ENCODE assay signal across 8 cellular contexts in the genomic region with DNA sequence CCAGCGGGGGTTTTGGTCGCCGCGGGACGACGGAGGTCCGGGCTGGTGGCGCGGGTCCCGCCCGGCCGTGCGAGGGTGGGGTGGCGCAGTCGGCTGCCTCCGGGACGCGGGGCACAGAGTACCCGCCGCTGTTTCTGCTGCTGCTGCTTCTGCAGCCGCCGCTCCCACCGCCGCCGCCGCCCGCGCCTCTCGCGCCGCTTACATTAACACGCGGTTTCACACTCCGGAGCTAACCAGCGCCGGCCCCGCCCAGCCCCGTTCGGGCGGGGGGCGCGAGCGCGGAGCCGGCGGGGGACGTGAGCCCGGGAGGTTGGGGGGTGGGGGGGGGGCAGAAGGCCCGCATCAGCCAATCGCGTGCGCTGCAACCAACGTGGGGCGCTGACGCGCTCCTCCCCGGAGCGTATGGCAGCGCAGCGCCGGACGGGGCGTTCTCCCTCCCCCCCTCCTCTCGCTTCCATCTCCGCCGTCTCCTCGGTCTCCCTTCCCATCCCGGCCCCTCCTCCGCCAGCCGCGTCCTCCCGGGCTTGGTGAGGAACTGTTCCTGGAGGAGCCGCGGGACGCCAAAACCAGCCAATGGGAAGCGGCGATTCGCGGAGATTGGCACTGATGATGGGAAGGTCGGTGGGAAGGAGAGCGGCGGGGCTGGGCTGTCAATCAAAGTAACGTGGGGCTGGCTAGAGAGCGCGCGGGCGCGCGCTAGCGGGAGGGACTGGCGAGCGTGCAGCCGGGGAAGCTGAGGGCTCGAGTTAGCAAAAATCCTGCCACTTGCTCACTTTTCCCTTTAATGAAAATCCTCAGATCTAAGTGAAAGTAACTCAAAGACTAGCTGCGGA. TPM values are rescaled to one million over a fixed set of nuclear protein-coding genes. Genes with fewer than 3 reads are reported as not detected.
A peak's percentile ranks its signal among the peaks of the same experiment; 100 is the strongest.
DNase-seq lines count a peak whose midpoint lies in the region; ATAC-seq and TF ChIP-seq lines count a peak whose summit lies in the region.

A gene (minus strand): TSS at position 205 of the 833 bp plus-strand sequence. CDS start 1,307 bp downstream, outside the sequence.

- H4K8ac ChIP-seq in IMR-90 (ENCODE audit: low read depth in 2 of 2, low read length in 2 of 2) = peak within 1 kb of the TSS; percentile 44 to 58; a peak in 2 of 4 replicates

- BruUV-seq in IMR-90 (replicated peaks; lab: Mats Ljungman, UMichigan) = no TSS peak
- BruUV-seq in Panc1 (replicated peaks; lab: Mats Ljungman, UMichigan) = no TSS peak

- peak; percentile 59 for TF ChIP-seq POLR2A in IMR-90 (IDR thresholded peaks at IDR 0.05; ENCODE audit: low read depth, low read length)

- peak within 1 kb of the TSS; percentile 87 for H3K27ac ChIP-seq in IMR-90 (ENCODE audit: insufficient read depth, low read length)
- H3K27ac ChIP-seq in Panc1 (ENCODE audit: low read length) = peak within 1 kb of the TSS; percentile 61; the same call in 1 of the 2 replicates

- peak within 1 kb of the TSS; percentile 82; the same call in 1 of the 2 replicates for H3K56ac ChIP-seq in IMR-90 (ENCODE audit: extremely low read depth, insufficient read depth, low read length)

- H3K79me1 ChIP-seq in IMR-90 (ENCODE audit: low read depth in 1 of 2, low read length in 2 of 2) = peaks cover 14 to 17% of the 10 kb centered on the region in 2 experiments

- H3K14ac ChIP-seq in IMR-90 (replicated peaks; ENCODE audit: low read depth, low read length) = peak within 1 kb of the TSS; percentile 60

- no peaks in the 10 kb centered on the region for H3K36me3 Mint-ChIP-seq in naive B cell

- POLR2A ChIA-PET in IMR-90 (lab: Charles Lee; ENCODE audit: unreplicated experiment) = no interaction called here
- POLR2A ChIA-PET in Panc1 (lab: Charles Lee) = no interaction called here

- H3K9me3 ChIP-seq in IMR-90 (ENCODE audit: control insufficient read depth, insufficient read depth, low read length) (no peaks in the 10 kb centered on the region), Panc1 (ENCODE audit: control insufficient read depth, insufficient read depth, low read depth, low read length) (no peaks in the 10 kb centered on the region)

- H3K23ac ChIP-seq in IMR-90 (ENCODE audit: low read depth, low read length) = peak within 1 kb of the TSS; percentile 61

- no peaks in the 10 kb centered on the region for H3K9me3 Mint-ChIP-seq in naive B cell

- peaks cover 9 to 19% (median 14%) of the 10 kb centered on the region in 3 donors for H3K4me1 Mint-ChIP-seq in naive B cell

- H3K36me3 ChIP-seq in IMR-90 (ENCODE audit: control insufficient read depth, insufficient read depth, low read length) = no peaks in the 10 kb centered on the region
- H3K36me3 ChIP-seq in Panc1 (ENCODE audit: control insufficient read depth, insufficient read depth, low read length) = no peaks in the 10 kb centered on the region; the same call in 1 of the 2 replicates

- H2BK5ac ChIP-seq in IMR-90 (ENCODE audit: low read depth, low read length, poor library complexity, severe bottlenecking) = peak within 1 kb of the TSS; percentile 75

- peak within 1 kb of the TSS; percentile 50; the same call in 1 of the 2 replicates for H4K5ac ChIP-seq in IMR-90 (ENCODE audit: low read depth, low read length)

- H2BK20ac ChIP-seq in IMR-90 (ENCODE audit: low read depth, low read length) = peak within 1 kb of the TSS; percentile 27; the same call in 1 of the 2 replicates

- WGBS in IMR-90 (ENCODE audit: extremely low coverage in 2 of 2, insufficient read length in 1 of 2), 2 experiments = no CpG with 5 or more reads among the region's 95 CpGs

- H2BK120ac ChIP-seq in IMR-90 (ENCODE audit: low read depth, low read length) = peak within 1 kb of the TSS; percentile 69

- H3K4me1 ChIP-seq in IMR-90 (ENCODE audit: control insufficient read depth, insufficient read depth, low read length) (peaks cover 10% of the 10 kb centered on the region), Panc1 (ENCODE audit: control insufficient read depth, insufficient read depth, low read length) (peaks cover 16% of the 10 kb centered on the region; the same call in 1 of the 2 replicates)

- in situ Hi-C loops in IMR-90 (cut with MboI; ENCODE audit: low sequenced_read_pairs) = loop anchor here (10.0 kb wide), 2 partner anchors 195 to 915 kb away; no protein-coding TSS in a partner anchor
- in situ Hi-C loops in Panc1 (cut with HindIII; ENCODE audit: low pct_unique_long_range_greater_than_20kb, low sequenced_read_pairs) = no loop called here

- intact Hi-C loops in IMR-90 (cut with micrococcal nuclease) = loop anchor here (1.0 to 10.0 kb wide), 13 partner anchors 77 to 1512 kb away; no protein-coding TSS in a partner anchor
- intact Hi-C loops in Panc1 (cut with micrococcal nuclease; ENCODE audit: unreplicated experiment) = loop anchor here (5.0 to 10.0 kb wide), 2 partner anchors 167 to 295 kb away; a partner anchor contains a TSS

- peak within 1 kb of the TSS; percentile 95 to 98 (median 97) for H3K27ac Mint-ChIP-seq in naive B cell

- dilution Hi-C loops in IMR-90 (cut with HindIII; ENCODE audit: low sequenced_read_pairs, unreplicated experiment) = no loop called here

- peak within 1 kb of the TSS; percentile 82 for H2AFZ ChIP-seq in IMR-90 (replicated peaks; ENCODE audit: low read length, poor library complexity)

- H3K9me1 ChIP-seq in IMR-90 (ENCODE audit: insufficient read depth, low read length) = 0 out of 2 replicates have a peak, but pooled peaks cover 3% of the 10 kb centered on the region

- H4K20me1 ChIP-seq in IMR-90 (ENCODE audit: insufficient read depth, low read length) = peaks cover 15% of the 10 kb centered on the region; the same call in 1 of the 2 replicates

- CTCF ChIA-PET in IMR-90 (lab: Yijun Ruan, JAX) = no interaction called here
- CTCF ChIA-PET in Panc1 (lab: Charles Lee) = no interaction called here

- no peak within 1 kb of the TSS for H2AK5ac ChIP-seq in IMR-90 (ENCODE audit: low read depth, low read length)

- TF ChIP-seq RAD21 in IMR-90 (IDR thresholded peaks at IDR 0.05; ENCODE audit: low read length) = peak; percentile 36

- peak within 1 kb of the TSS; percentile 49 for H3K4ac ChIP-seq in IMR-90 (ENCODE audit: low read depth, low read length)

- peak within 1 kb of the TSS; percentile 72 for H3K18ac ChIP-seq in IMR-90 (ENCODE audit: low read depth, low read length)

- H3K4me3 ChIP-seq in IMR-90 (ENCODE audit: insufficient read depth, low read depth, low read length) (peak within 1 kb of the TSS; percentile 98), Panc1 (ENCODE audit: low read depth in 2 of 2, low read length in 2 of 2) (peak within 1 kb of the TSS; percentile 60 to 77), fibroblast of mammary gland (ENCODE audit: control insufficient read depth, low read depth, low read length) (peak within 1 kb of the TSS; percentile 60)

- ATAC-seq in GM21529 (IDR thresholded peaks at IDR 0.05; ENCODE audit: unreplicated experiment) (peak; percentile 81), IMR-90 (ENCODE audit: low read depth) (peak; percentile 90), Panc1 (peak; percentile 94), naive B cell (ENCODE audit: low read depth in 2 of 2) (peak; percentile 68 to 72)

- H3K9ac ChIP-seq in IMR-90 (ENCODE audit: low read depth, low read length) = peak within 1 kb of the TSS; percentile 78

- no peaks in the 10 kb centered on the region for H3K27me3 ChIP-seq in IMR-90 (ENCODE audit: control insufficient read depth, insufficient read depth, low read length)
- no peaks in the 10 kb centered on the region for H3K27me3 ChIP-seq in Panc1 (ENCODE audit: control insufficient read depth, insufficient read depth, low read length)

- peak within 1 kb of the TSS; percentile 2 for H2AK9ac ChIP-seq in IMR-90 (replicated peaks; ENCODE audit: low read depth, low read length, poor library complexity)

- peak within 1 kb of the TSS in 6 of 8 donors; percentile 93 to 99 (median 98) for H3K4me3 Mint-ChIP-seq in naive B cell

- TF ChIP-seq CTCF in IMR-90 (conservative IDR thresholded peaks at IDR 0.05; ENCODE audit: low read depth, low read length) (no peak), Panc1 (IDR thresholded peaks at IDR 0.05) (no peak), fibroblast of mammary gland (conservative IDR thresholded peaks at IDR 0.05; ENCODE audit: control insufficient read depth, insufficient read depth, low read depth, low read length) (no peak)

- peak within 1 kb of the TSS; percentile 26; the same call in 1 of the 2 replicates for H4K91ac ChIP-seq in IMR-90 (ENCODE audit: insufficient read depth, low read depth, low read length)

- H3K27me3 Mint-ChIP-seq in naive B cell = peaks cover 0 to 4% (median 0%) of the 10 kb centered on the region in 3 donors

- H2BK15ac ChIP-seq in IMR-90 (ENCODE audit: low read depth, low read length) = peak within 1 kb of the TSS; percentile 27; the same call in 1 of the 3 replicates

- H3K4me2 ChIP-seq in IMR-90 (ENCODE audit: low read depth, low read length) = peak within 1 kb of the TSS; percentile 73

- DNase-seq in COR-L47 (lab: John Stamatoyannopoulos, UW) (peak; percentile 99), IMR-90 (peak; percentile 100), Panc1 (ENCODE audit: low read depth, low spot score) (peak; percentile 93), fibroblast of mammary gland (ENCODE audit: low read depth) (peak; percentile 98), naive B cell (peak; percentile 93)
- peak; percentile 54 for DNase-seq in activated effector memory CD4-positive, alpha-beta T cell treated with Interleukin-2 at 50 U/mL for 16 hours
- DNase-seq in stimulated activated CD8-positive, alpha-beta memory T cell treated with anti-CD3 and anti-CD28 coated beads, Interleukin-7, amount 100 ng/mL, for 48 hours (ENCODE audit: extremely low read depth in 1 of 2, low read depth in 1 of 2) = peak; percentile 64 to 66

TF ChIP-seq in IMR-90, 13 proteins besides CTCF, POLR2A, EP300 and RAD21 (continues in another document):
- TF ChIP-seq RCOR1 (IDR thresholded peaks at IDR 0.05; ENCODE audit: insufficient replicate concordance, low read length) (peak; percentile 54), CEBPB (IDR thresholded peaks at IDR 0.05; ENCODE audit: low read depth, low read length) (no peak), SMC3 (IDR thresholded peaks at IDR 0.05; ENCODE audit: low read depth, low read length) (no peak; the same call in none of the 2 replicates), CHD1 (IDR thresholded peaks at IDR 0.05; ENCODE audit: low read depth, low read length) (no peak), FOS (IDR thresholded peaks at IDR 0.05; ENCODE audit: low read depth, low read length) (0 out of 2 replicates have a peak, but pooled peaks have one; percentile 15)

RNA-seq across cellular contexts. Expression of the gene that starts here (rescaled TPM):
- total RNA-seq in IMR-90 (2012; rRNA removed) (36.0 and 40.3 TPM in 2 replicates), Panc1 (2021; ENCODE audit: unreplicated experiment) (12.9 TPM)
- polyA plus RNA-seq in IMR-90 (2012; rRNA removed) (51.0 and 52.9 TPM in 2 replicates), naive B cell (ENCODE audit: low read depth in 6 of 6) (100 to 1,000 TPM in 4 of 6 donors, 10 to 100 TPM in 2; 86.2 to 241 (median 152) TPM)
- 34.1 and 43.9 TPM in 2 replicates for polyA plus RNA-seq in IMR-90 (2012; cell fraction: cytosol; rRNA removed)
- polyA plus RNA-seq in IMR-90 (2012; cell fraction: nucleus; rRNA removed; ENCODE audit: low replicate concordance) = 54.1 and 57.3 TPM in 2 replicates
- 16.9 TPM for polyA plus RNA-seq in Panc1 (2012; ENCODE audit: insufficient read length)

Comparison
In these comparisons a context has a peak if more than half of its experiments do, and no peak if none do; other contexts are left out.
1. Peak in every context shown above with its lines: DNase-seq, ATAC-seq, H3K4me3 ChIP-seq and H3K27ac ChIP-seq.